Comparison of ENCODE assay signal across 1 cellular context in genomic region chr10:24989867-24990266, GRCh38.
TF ChIP-seq lines count a peak whose summit lies in the region.

No MANE protein-coding gene starts in this region.

TF ChIP-seq in neural cell, 6 proteins besides CTCF, POLR2A, EP300 and RAD21 (continued from another document):
- no peak for TF ChIP-seq EZH2 (IDR thresholded peaks at IDR 0.05; ENCODE audit: borderline replicate concordance, insufficient read depth, low read length, poor library complexity, severe bottlenecking)
